ENCODE assay signal across 19 cellular contexts in genomic region chrX:36198575-36198974, GRCh38.
"Had no signal": no experiment of that assay in that cellular context is flagged by ENCODE, and none has a peak within 500 bp of the region (broad histone marks: within the 10 kb centered on the region; RNA-seq: fewer than 3 reads in every experiment).

No MANE protein-coding gene starts in this region.

- H3K9me3 Mint-ChIP-seq: activated B cell treated with CpG ODN at 0.5 μM for 24 hours; activated naive CD8-positive, alpha-beta T cell treated with anti-CD3 and anti-CD28 coated beads for 36 hours; activated T-cell treated with anti-CD3 and anti-CD28 coated beads, Interleukin-2, amount 50 U/mL, for 4 hours; activated T-helper 2 cell treated with anti-CD3 and anti-CD28 coated beads, Interferon-gamma antibody, Interleukin-2, Interleukin-4, amounts not matched to agents 10 μg/mL and 5 μg/mL and 100 μg/mL, durations not matched to agents 14 hours and 24 hours and 36 hours had no signal

- H3K9me3 ChIP-seq: pancreas, thyroid gland had no signal

- H3K27ac ChIP-seq: coronary artery, pancreas, thyroid gland had no signal

- H3K27me3 Mint-ChIP-seq: activated B cell treated with CpG ODN at 0.5 μM for 24 hours; activated naive CD8-positive, alpha-beta T cell treated with anti-CD3 and anti-CD28 coated beads for 36 hours had no signal

- H3K27me3 ChIP-seq: pancreas, thyroid gland had no signal

- H3K4me3 ChIP-seq: coronary artery, pancreas, thyroid gland had no signal

- H3K36me3 ChIP-seq: pancreas, thyroid gland had no signal

- ATAC-seq: activated T-cell treated with anti-CD3 and anti-CD28 coated beads, Interleukin-2, amount 50 U/mL, for 4 hours; left ventricle myocardium superior; pancreas; right cardiac atrium; stimulated activated naive CD8-positive, alpha-beta T cell treated with anti-CD3 and anti-CD28 coated beads, Interleukin-15, Interleukin-2, amounts not matched to agents 100 U/mL and 50 U/mL, for 24 hours had no signal

- DNase-seq: activated B cell treated with CpG ODN at 0.5 μM for 24 hours; activated CD4-positive, alpha-beta T cell treated with anti-CD3 and anti-CD28 coated beads for 4 hours; activated CD4-positive, alpha-beta T cell treated with anti-CD3 and anti-CD28 coated beads, Interleukin-2, amount 50 U/mL, for 48 hours; activated CD8-positive, alpha-beta memory T cell treated with anti-CD3 and anti-CD28 coated beads, Interleukin-2, amount 50 U/mL, for 48 hours; activated naive CD4-positive, alpha-beta T cell; activated naive CD8-positive, alpha-beta T cell treated with anti-CD3 and anti-CD28 coated beads for 36 hours; activated T-cell treated with anti-CD3 and anti-CD28 coated beads, Interleukin-2, amount 50 U/mL, for 4 hours; cerebellar nuclear complex; foreskin fibroblast; left ventricle myocardium superior; nephron progenitor cell; pancreas; right cardiac atrium; stimulated activated CD4-positive, alpha-beta T cell treated with anti-CD3 and anti-CD28 coated beads, Interleukin-4, amount 100 ng/mL, for 24 hours; stimulated activated naive CD8-positive, alpha-beta T cell treated with anti-CD3 and anti-CD28 coated beads, Interleukin-15, Interleukin-2, amounts not matched to agents 100 U/mL and 50 U/mL, for 24 hours; T-helper 9 cell; thyroid gland had no signal

- H3K4me1 ChIP-seq: pancreas, thyroid gland had no signal

- H3K27ac Mint-ChIP-seq: activated B cell treated with CpG ODN at 0.5 μM for 24 hours; activated naive CD8-positive, alpha-beta T cell treated with anti-CD3 and anti-CD28 coated beads for 36 hours; activated T-helper 2 cell treated with anti-CD3 and anti-CD28 coated beads, Interferon-gamma antibody, Interleukin-2, Interleukin-4, amounts not matched to agents 10 μg/mL and 5 μg/mL and 100 μg/mL, durations not matched to agents 14 hours and 24 hours and 36 hours had no signal

- H3K4me3 Mint-ChIP-seq: activated B cell treated with CpG ODN at 0.5 μM for 24 hours; activated naive CD8-positive, alpha-beta T cell treated with anti-CD3 and anti-CD28 coated beads for 36 hours; activated T-cell treated with anti-CD3 and anti-CD28 coated beads, Interleukin-2, amount 50 U/mL, for 4 hours; nephron progenitor cell had no signal

- H3K4me1 Mint-ChIP-seq: activated B cell treated with CpG ODN at 0.5 μM for 24 hours; activated naive CD8-positive, alpha-beta T cell treated with anti-CD3 and anti-CD28 coated beads for 36 hours had no signal

- H3K36me3 Mint-ChIP-seq: activated naive CD8-positive, alpha-beta T cell treated with anti-CD3 and anti-CD28 coated beads for 36 hours had no signal
